In the genomic region with DNA sequence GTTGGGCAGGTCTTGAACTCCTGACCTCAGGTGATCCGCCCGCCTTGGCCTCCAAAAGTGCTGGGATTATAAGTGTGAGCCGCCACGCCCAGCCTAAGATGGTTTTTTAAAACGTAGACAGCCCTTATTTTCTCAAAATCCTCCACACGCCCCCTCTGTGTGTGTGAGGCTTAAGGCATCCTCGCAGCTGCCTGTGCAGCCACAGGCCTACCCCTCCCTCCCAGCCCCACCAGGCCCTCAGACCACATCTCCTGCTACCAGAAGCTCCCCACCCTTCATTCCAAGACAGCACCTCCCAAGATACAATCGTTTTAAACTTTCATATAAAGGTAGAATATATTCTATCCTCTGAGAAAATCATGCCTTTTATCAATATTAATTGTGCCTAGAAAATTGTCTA, we compare ENCODE assay signal across 26 cellular contexts. TPM values are rescaled to one million over a fixed set of nuclear protein-coding genes. Genes with fewer than 3 reads are reported as not detected.
"Had no signal": no experiment of that assay in that cellular context is flagged by ENCODE, and none has a peak within 500 bp of the region (broad histone marks: within the 10 kb centered on the region; RNA-seq: fewer than 3 reads in every experiment).

No MANE protein-coding gene starts in this region.

- H3K4me1 ChIP-seq: heart left ventricle, left lung, pancreas, right atrium auricular region, right lobe of liver, testis, thyroid gland, transverse colon, upper lobe of left lung, vagina had no signal

- ATAC-seq: heart left ventricle; left colon; left lung; naive thymus-derived CD8-positive, alpha-beta T cell; pancreas; right lobe of liver; stimulated activated naive B cell treated with anti-CD40 and anti-IgM and Interleukin-4, amounts not matched to agents 10 μg/mL and 1 μg/mL and 100 μg/mL, for 72 hours; stimulated activated naive CD8-positive, alpha-beta T cell treated with anti-CD3 and anti-CD28 coated beads, Interleukin-15, Interleukin-2, amounts not matched to agents 100 U/mL and 50 U/mL, for 24 hours had no signal

- H3K4me1 Mint-ChIP-seq: naive thymus-derived CD8-positive, alpha-beta T cell; stimulated activated naive B cell treated with anti-CD40 and anti-IgM and Interleukin-4, amounts not matched to agents 10 μg/mL and 1 μg/mL and 100 μg/mL, for 72 hours had no signal

- H3K4me3 Mint-ChIP-seq: mesothelial cell of epicardium; naive thymus-derived CD8-positive, alpha-beta T cell; stimulated activated naive B cell treated with anti-CD40 and anti-IgM and Interleukin-4, amounts not matched to agents 10 μg/mL and 1 μg/mL and 100 μg/mL, for 72 hours had no signal

- H3K9me3 Mint-ChIP-seq: mesothelial cell of epicardium; naive thymus-derived CD8-positive, alpha-beta T cell; stimulated activated naive B cell treated with anti-CD40 and anti-IgM and Interleukin-4, amounts not matched to agents 10 μg/mL and 1 μg/mL and 100 μg/mL, for 72 hours had no signal

- H3K4me3 ChIP-seq: heart left ventricle, left lung, lung, pancreas, right atrium auricular region, right lobe of liver, skin epidermis, stomach, testis, thyroid gland, transverse colon, upper lobe of left lung, vagina had no signal

- H3K27ac ChIP-seq: heart left ventricle, left lung, pancreas, right atrium auricular region, right lobe of liver, skin epidermis, stomach, testis, thyroid gland, transverse colon, upper lobe of left lung, vagina had no signal

- H3K36me3 ChIP-seq: heart left ventricle, left lung, pancreas, right atrium auricular region, right lobe of liver, stomach, thyroid gland, transverse colon, upper lobe of left lung, vagina had no signal

- H3K27ac Mint-ChIP-seq: mesothelial cell of epicardium; progenitor cell of endocrine pancreas; stimulated activated naive B cell treated with anti-CD40 and anti-IgM and Interleukin-4, amounts not matched to agents 10 μg/mL and 1 μg/mL and 100 μg/mL, for 72 hours had no signal

- H3K9me3 ChIP-seq: heart left ventricle, left lung, pancreas, right atrium auricular region, right lobe of liver, stomach, testis, thyroid gland, transverse colon, upper lobe of left lung, vagina had no signal

- H3K27me3 Mint-ChIP-seq: naive thymus-derived CD8-positive, alpha-beta T cell; progenitor cell of endocrine pancreas; stimulated activated naive B cell treated with anti-CD40 and anti-IgM and Interleukin-4, amounts not matched to agents 10 μg/mL and 1 μg/mL and 100 μg/mL, for 72 hours had no signal

- H3K27me3 ChIP-seq: heart left ventricle, left lung, pancreas, right atrium auricular region, right lobe of liver, testis, thyroid gland, transverse colon, upper lobe of left lung, vagina had no signal

- DNase-seq: heart left ventricle; hypothalamus; left lung; mesendoderm; naive thymus-derived CD8-positive, alpha-beta T cell; pancreas; stimulated activated CD4-positive, alpha-beta T cell treated with anti-CD3 and anti-CD28 coated beads, Interleukin-12 subunit alpha, Interleukin-12 subunit beta, amount 100 ng/mL, for 4 hours; stimulated activated CD4-positive, alpha-beta T cell treated with anti-CD3 and anti-CD28 coated beads, Interleukin-15, amount 100 ng/mL, for 24 hours; stimulated activated CD4-positive, alpha-beta T cell treated with anti-CD3 and anti-CD28 coated beads, Interleukin-2, amount 100 ng/mL, for 24 hours; stimulated activated CD4-positive, alpha-beta T cell treated with anti-CD3 and anti-CD28 coated beads, Interleukin-4, amount 100 ng/mL, for 1 hour; stimulated activated naive B cell treated with anti-CD40 and anti-IgM and Interleukin-4, amounts not matched to agents 10 μg/mL and 1 μg/mL and 100 μg/mL, for 72 hours; stimulated activated naive CD8-positive, alpha-beta T cell treated with anti-CD3 and anti-CD28 coated beads, Interleukin-15, Interleukin-2, amounts not matched to agents 100 U/mL and 50 U/mL, for 24 hours; stomach; testis; thyroid gland; transverse colon; upper lobe of left lung had no signal

- H3K36me3 Mint-ChIP-seq: mesothelial cell of epicardium; naive thymus-derived CD8-positive, alpha-beta T cell; stimulated activated naive B cell treated with anti-CD40 and anti-IgM and Interleukin-4, amounts not matched to agents 10 μg/mL and 1 μg/mL and 100 μg/mL, for 72 hours had no signal

RNA-seq across cellular contexts. Expression of a gene that starts 4.8 kb away (rescaled TPM):
- polyA plus RNA-seq: neural cell had no signal
